8 cellular contexts compared by ENCODE assay signal in genomic region chr2:69828913-69829242, GRCh38. TPM values are rescaled to one million over a fixed set of nuclear protein-coding genes. Genes with fewer than 3 reads are reported as not detected.
DNase-seq lines count a peak whose midpoint lies in the region; ATAC-seq and TF ChIP-seq lines count a peak whose summit lies in the region.

No MANE protein-coding gene starts in this region.

- ATAC-seq in GM21360 (IDR thresholded peaks at IDR 0.05; ENCODE audit: unreplicated experiment) (peak; percentile 5), IMR-90 (ENCODE audit: low read depth) (no peak), HG03378 (IDR thresholded peaks at IDR 0.05; ENCODE audit: unreplicated experiment) (no peak)

- H4K20me1 ChIP-seq in IMR-90 (ENCODE audit: insufficient read depth, low read length), result no peaks in the 10 kb centered on the region
- peaks cover 24% of the 10 kb centered on the region for H4K20me1 ChIP-seq in neural progenitor cell (ENCODE audit: low read depth)

- no peak for TF ChIP-seq CTCF in IMR-90 (conservative IDR thresholded peaks at IDR 0.05; ENCODE audit: low read depth, low read length)
- no peak for TF ChIP-seq CTCF in coronary artery (IDR thresholded peaks at IDR 0.05)
- TF ChIP-seq CTCF in neural progenitor cell (IDR thresholded peaks at IDR 0.05), result no peak

- H3K27me3 Mint-ChIP-seq in neural progenitor cell (ENCODE audit: insufficient read depth, low read depth), result peaks cover 2% of the 10 kb centered on the region

- H3K4me1 Mint-ChIP-seq in neural progenitor cell, result peaks cover 18% of the 10 kb centered on the region

- peak overlapping the region; percentile 92 for H4K5ac ChIP-seq in IMR-90 (ENCODE audit: low read depth, low read length)

- H3K27me3 ChIP-seq in IMR-90 (ENCODE audit: control insufficient read depth, insufficient read depth, low read length), result no peaks in the 10 kb centered on the region
- no peaks in the 10 kb centered on the region for H3K27me3 ChIP-seq in neural progenitor cell

- peak overlapping the region; percentile 83; the same call in 2 of the 3 replicates for H2BK15ac ChIP-seq in IMR-90 (ENCODE audit: low read depth, low read length)

- H3F3A ChIP-seq in neural progenitor cell (ENCODE audit: low read depth), result peaks cover 9% of the 10 kb centered on the region

- H3K79me1 ChIP-seq in IMR-90 (ENCODE audit: low read depth in 1 of 2, low read length in 2 of 2), result peaks cover 14 to 36% of the 10 kb centered on the region in 2 experiments; a peak in 3 of 4 replicates

- H3K9me3 ChIP-seq in IMR-90 (ENCODE audit: control insufficient read depth, insufficient read depth, low read length), result no peaks in the 10 kb centered on the region
- no peaks in the 10 kb centered on the region for H3K9me3 ChIP-seq in neural progenitor cell (ENCODE audit: low read depth)

- peak overlapping the region; percentile 91 for H3K56ac ChIP-seq in IMR-90 (ENCODE audit: extremely low read depth, insufficient read depth, low read length)

- WGBS in IMR-90 (ENCODE audit: extremely low coverage in 2 of 2, insufficient read length in 1 of 2), 2 experiments, result no CpG with 5 or more reads among the region's 8 CpGs

- H3K9me3 Mint-ChIP-seq in neural progenitor cell, result no peaks in the 10 kb centered on the region

- peak overlapping the region; percentile 89 for H3K4ac ChIP-seq in IMR-90 (ENCODE audit: low read depth, low read length)

- no peak overlapping the region for H2BK20ac ChIP-seq in IMR-90 (ENCODE audit: low read depth, low read length)

- H3K4me3 ChIP-seq in IMR-90 (ENCODE audit: insufficient read depth, low read depth, low read length) (peak overlapping the region; percentile 58), coronary artery (peak overlapping the region; percentile 84), neural progenitor cell (peak overlapping the region; percentile 94)

- peak overlapping the region; percentile 99 for H4K8ac ChIP-seq in IMR-90 (ENCODE audit: low read depth in 2 of 2, low read length in 2 of 2)

- intact Hi-C loops in IMR-90 (cut with micrococcal nuclease), result loop anchor here (5.0 kb wide), 1 partner anchor 1362 kb away; the partner anchor contains the start of genes APLF and FBXO48

- H4K91ac ChIP-seq in IMR-90 (ENCODE audit: insufficient read depth, low read depth, low read length), result peak overlapping the region; percentile 84

- peak overlapping the region; percentile 97 for H3K14ac ChIP-seq in IMR-90 (replicated peaks; ENCODE audit: low read depth, low read length)

- no peak for TF ChIP-seq RAD21 in IMR-90 (IDR thresholded peaks at IDR 0.05; ENCODE audit: low read length)

- H3K36me3 ChIP-seq in IMR-90 (ENCODE audit: control insufficient read depth, insufficient read depth, low read length) (no peaks in the 10 kb centered on the region), neural progenitor cell (no peaks in the 10 kb centered on the region)

- H2AFZ ChIP-seq in IMR-90 (replicated peaks; ENCODE audit: low read length, poor library complexity) (peak overlapping the region; percentile 97), neural progenitor cell (replicated peaks) (peak overlapping the region; percentile 86)

- 0 out of 2 replicates have a peak, but pooled peaks cover 6% of the 10 kb centered on the region for H3K9me1 ChIP-seq in IMR-90 (ENCODE audit: insufficient read depth, low read length)

- H3K27ac ChIP-seq in IMR-90 (ENCODE audit: insufficient read depth, low read length), result peak overlapping the region; percentile 80
- H3K27ac ChIP-seq in coronary artery, result peak overlapping the region; percentile 96
- H3K27ac ChIP-seq in neural progenitor cell, result peak overlapping the region; percentile 81

- H2BK120ac ChIP-seq in IMR-90 (ENCODE audit: low read depth, low read length), result peak overlapping the region; percentile 74

- peak overlapping the region; percentile 80 for H2BK5ac ChIP-seq in IMR-90 (ENCODE audit: low read depth, low read length, poor library complexity, severe bottlenecking)

- no peak for TF ChIP-seq POLR2A in IMR-90 (IDR thresholded peaks at IDR 0.05; ENCODE audit: low read depth, low read length)

- dilution Hi-C loops in IMR-90 (cut with HindIII; ENCODE audit: low sequenced_read_pairs, unreplicated experiment), result no loop called here

- H3K27ac Mint-ChIP-seq in neural progenitor cell, result peak overlapping the region; percentile 76

- peak overlapping the region; percentile 93 for H3K4me3 Mint-ChIP-seq in neural progenitor cell

- CTCF ChIA-PET in IMR-90 (lab: Yijun Ruan, JAX), result interaction anchor here (0.6 to 2.4 kb wide), 2 partner anchors 12 to 83 kb away, joined by 4 to 10 read pairs; no protein-coding TSS in a partner anchor

- H3K4me1 ChIP-seq in IMR-90 (ENCODE audit: control insufficient read depth, insufficient read depth, low read length) (0 out of 2 replicates have a peak, but pooled peaks cover 2% of the 10 kb centered on the region), neural progenitor cell (peaks cover 27% of the 10 kb centered on the region)

- POLR2A ChIA-PET in IMR-90 (lab: Charles Lee; ENCODE audit: unreplicated experiment), result no interaction called here

- H3K18ac ChIP-seq in IMR-90 (ENCODE audit: low read depth, low read length), result peak overlapping the region; percentile 48

- H3K79me2 ChIP-seq in neural progenitor cell (ENCODE audit: low read depth), result peaks cover 43% of the 10 kb centered on the region

- in situ Hi-C loops in IMR-90 (cut with MboI; ENCODE audit: low sequenced_read_pairs), result no loop called here

- peak overlapping the region; percentile 86; the same call in 1 of the 2 replicates for H2AK5ac ChIP-seq in IMR-90 (ENCODE audit: low read depth, low read length)

- no TSS peak for BruUV-seq in IMR-90 (replicated peaks; lab: Mats Ljungman, UMichigan)

- DNase-seq in IMR-90 (no peak), coronary artery (ENCODE audit: low spot score) (no peak), neural progenitor cell (ENCODE audit: low spot score) (no peak), nucleus accumbens (lab: John Stamatoyannopoulos, UW) (no peak)
- DNase-seq in stimulated activated CD4-positive, alpha-beta T cell treated with anti-CD3 and anti-CD28 coated beads, Interleukin-2, amount 100 ng/mL, for 24 hours, result no peak
- DNase-seq in stimulated activated CD4-positive, alpha-beta T cell treated with anti-CD3 and anti-CD28 coated beads, Interleukin-2, amount 100 ng/mL, for 48 hours, result no peak

- H2AK9ac ChIP-seq in IMR-90 (replicated peaks; ENCODE audit: low read depth, low read length, poor library complexity), result peak overlapping the region; percentile 95

- H3K4me2 ChIP-seq in IMR-90 (ENCODE audit: low read depth, low read length) (peak overlapping the region; percentile 83), neural progenitor cell (peak overlapping the region; percentile 96)

- H3K23ac ChIP-seq in IMR-90 (ENCODE audit: low read depth, low read length), result peak overlapping the region; percentile 41

- H3K9ac ChIP-seq in IMR-90 (ENCODE audit: low read depth, low read length) (peak overlapping the region; percentile 85), neural progenitor cell (peak overlapping the region; percentile 25)

- H3K36me3 Mint-ChIP-seq in neural progenitor cell, result peaks cover 4% of the 10 kb centered on the region

TF ChIP-seq in IMR-90, 13 proteins besides CTCF, POLR2A, EP300 and RAD21:
- TF ChIP-seq, protein P1, sequence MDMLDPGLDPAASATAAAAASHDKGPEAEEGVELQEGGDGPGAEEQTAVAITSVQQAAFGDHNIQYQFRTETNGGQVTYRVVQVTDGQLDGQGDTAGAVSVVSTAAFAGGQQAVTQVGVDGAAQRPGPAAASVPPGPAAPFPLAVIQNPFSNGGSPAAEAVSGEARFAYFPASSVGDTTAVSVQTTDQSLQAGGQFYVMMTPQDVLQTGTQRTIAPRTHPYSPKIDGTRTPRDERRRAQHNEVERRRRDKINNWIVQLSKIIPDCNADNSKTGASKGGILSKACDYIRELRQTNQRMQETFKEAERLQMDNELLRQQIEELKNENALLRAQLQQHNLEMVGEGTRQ (IDR thresholded peaks at IDR 0.05; ENCODE audit: low read depth, low read length), result no peak
- TF ChIP-seq MAFK (IDR thresholded peaks at IDR 0.05; ENCODE audit: low read depth, low read length) (no peak), RFX5 (IDR thresholded peaks at IDR 0.05; ENCODE audit: low read depth, low read length) (no peak), RCOR1 (IDR thresholded peaks at IDR 0.05; ENCODE audit: insufficient replicate concordance, low read length) (no peak), SMC3 (IDR thresholded peaks at IDR 0.05; ENCODE audit: low read depth, low read length) (no peak)

RNA-seq across cellular contexts. Expression of gene GMCL1, which starts 0.6 kb away (rescaled TPM):
- 3.4 and 6.1 TPM in 2 replicates for total RNA-seq in IMR-90 (2012; rRNA removed)
- polyA plus RNA-seq in IMR-90 (2012; rRNA removed), result 2.3 and 2.8 TPM in 2 replicates
- 2.8 and 3.0 TPM in 2 replicates for polyA plus RNA-seq in IMR-90 (2012; cell fraction: cytosol; rRNA removed)
- 4.0 and 4.2 TPM in 2 replicates for polyA plus RNA-seq in IMR-90 (2012; cell fraction: nucleus; rRNA removed; ENCODE audit: low replicate concordance)
- total RNA-seq in neural progenitor cell (ENCODE audit: low replicate concordance), result 16.2 and 23.1 TPM in 2 replicates
